In genomic region chr2:227766361-227766883, GRCh38 we compare ENCODE assay signal across 8 cellular contexts. TPM values are rescaled to one million over a fixed set of nuclear protein-coding genes. Genes with fewer than 3 reads are reported as not detected.
DNase-seq lines count a peak whose midpoint lies in the region; ATAC-seq, FAIRE-seq and TF ChIP-seq lines count a peak whose summit lies in the region.

No MANE protein-coding gene starts in this region.

- no peaks in the 10 kb centered on the region for H4K20me1 ChIP-seq in DND-41 (ENCODE audit: insufficient read depth, low read length)

- peak; percentile 85 for TF ChIP-seq CTCF in DND-41 (IDR thresholded peaks at IDR 0.05; ENCODE audit: borderline replicate concordance, extremely low read depth, low read length, poor library complexity, severe bottlenecking)
- peak; percentile 68 to 81 (median 76) for TF ChIP-seq CTCF in pancreas (IDR thresholded peaks at IDR 0.05)
- TF ChIP-seq CTCF in transverse colon (IDR thresholded peaks at IDR 0.05) = peak; percentile 83 to 93 (median 86)

- DNase-seq in DND-41 (peak; percentile 55), HS-5 (ENCODE audit: low read depth) (peak; percentile 49), RPMI7951 (ENCODE audit: low read depth) (peak; percentile 70), frontal cortex (ENCODE audit: low spot score in 2 of 2) (peak; percentile 72 to 79), pancreas (peak; percentile 68 to 86 (median 82)), transverse colon (peak; percentile 85)
- peak; percentile 32 for DNase-seq in activated T-helper 2 cell treated with anti-CD3 and anti-CD28 coated beads, Interferon-gamma antibody, Interleukin-2, Interleukin-4, amounts not matched to agents 10 μg/mL and 5 μg/mL and 100 μg/mL, durations not matched to agents 14 hours and 24 hours and 36 hours (ENCODE audit: low spot score)

- no peak overlapping the region for H2AFZ ChIP-seq in DND-41 (ENCODE audit: low read depth, low read length)

- H3K36me3 ChIP-seq in DND-41 (ENCODE audit: insufficient read depth, low read length) (no peaks in the 10 kb centered on the region), pancreas (no peaks in the 10 kb centered on the region), transverse colon (no peaks in the 10 kb centered on the region)

- H3K9me3 ChIP-seq in DND-41 (ENCODE audit: insufficient read depth, low read length, severe bottlenecking) (no peaks in the 10 kb centered on the region), pancreas (no peaks in the 10 kb centered on the region), transverse colon (no peaks in the 10 kb centered on the region)

- no peaks in the 10 kb centered on the region for H3K9me3 Mint-ChIP-seq in activated T-helper 2 cell treated with anti-CD3 and anti-CD28 coated beads, Interferon-gamma antibody, Interleukin-2, Interleukin-4, amounts not matched to agents 10 μg/mL and 5 μg/mL and 100 μg/mL, durations not matched to agents 14 hours and 24 hours and 36 hours

- no peak for FAIRE-seq in frontal cortex (lab: Jason Lieb, UNC)
- no peak for FAIRE-seq in pancreas (lab: Jason Lieb, UNC)

- no peak for TF ChIP-seq POLR2A in transverse colon (IDR thresholded peaks at IDR 0.05)

- peak; percentile 87 for ATAC-seq in DND-41 (ENCODE audit: insufficient read depth, low read depth)
- peak; percentile 99 for ATAC-seq in GM21447 (IDR thresholded peaks at IDR 0.05; ENCODE audit: unreplicated experiment)
- ATAC-seq in pancreas = peak; percentile 89 to 99 (median 98)

- H3K36me3 Mint-ChIP-seq in activated T-helper 2 cell treated with anti-CD3 and anti-CD28 coated beads, Interferon-gamma antibody, Interleukin-2, Interleukin-4, amounts not matched to agents 10 μg/mL and 5 μg/mL and 100 μg/mL, durations not matched to agents 14 hours and 24 hours and 36 hours (ENCODE audit: low read depth) = no peaks in the 10 kb centered on the region

- no peak overlapping the region for H3K4me3 Mint-ChIP-seq in activated T-helper 2 cell treated with anti-CD3 and anti-CD28 coated beads, Interferon-gamma antibody, Interleukin-2, Interleukin-4, amounts not matched to agents 10 μg/mL and 5 μg/mL and 100 μg/mL, durations not matched to agents 14 hours and 24 hours and 36 hours (ENCODE audit: low read depth)

- intact Hi-C loops in activated T-helper 2 cell treated with anti-CD3 and anti-CD28 coated beads, Interferon-gamma antibody, Interleukin-2, Interleukin-4, amounts not matched to agents 10 μg/mL and 5 μg/mL and 100 μg/mL, durations not matched to agents 14 hours and 24 hours and 36 hours (cut with micrococcal nuclease) = loop anchor here (1.0 to 10.0 kb wide), 4 partner anchors 108 to 634 kb away; partner anchors contain the start of gene AGFG1
- intact Hi-C loops in pancreas (cut with DNase I) = loop anchor here in 2 of 3 donors (5.0 to 10.0 kb wide), 2 partner anchors 109 to 362 kb away; no protein-coding TSS in a partner anchor
- intact Hi-C loops in transverse colon (cut with DNase I; ENCODE audit: low total_unique reads) = loop anchor here (5.0 to 10.0 kb wide), 3 partner anchors 109 to 362 kb away; no protein-coding TSS in a partner anchor

- H3K4me1 Mint-ChIP-seq in activated T-helper 2 cell treated with anti-CD3 and anti-CD28 coated beads, Interferon-gamma antibody, Interleukin-2, Interleukin-4, amounts not matched to agents 10 μg/mL and 5 μg/mL and 100 μg/mL, durations not matched to agents 14 hours and 24 hours and 36 hours (ENCODE audit: low read depth) = no peaks in the 10 kb centered on the region

- TF ChIP-seq EP300 in transverse colon (IDR thresholded peaks at IDR 0.05; ENCODE audit: low read depth) = no peak

- no peak overlapping the region for H3K9ac ChIP-seq in DND-41 (ENCODE audit: low read depth, low read length)

- H3K4me1 ChIP-seq in DND-41 (ENCODE audit: insufficient read depth, low read length) (no peaks in the 10 kb centered on the region), pancreas (no peaks in the 10 kb centered on the region), transverse colon (peaks cover 5 to 16% (median 14%) of the 10 kb centered on the region in 4 donors)

- H3K27ac ChIP-seq in DND-41 (ENCODE audit: low read length) (no peak overlapping the region), pancreas (peak overlapping the region in 2 of 4 donors; percentile 4 to 51), transverse colon (peak overlapping the region in 2 of 4 donors; percentile 22 to 33)

- no peaks in the 10 kb centered on the region for H3K79me2 ChIP-seq in DND-41 (ENCODE audit: insufficient read depth, low read length)

- in situ Hi-C loops in transverse colon (cut with MboI; ENCODE audit: low pct_ligation_motif_present in 1 of 4, low pct_unique_long_range_greater_than_20kb in 1 of 4, low sequenced_read_pairs in 3 of 4) = loop anchor here (10.0 to 25.0 kb wide), 7 partner anchors 98 to 629 kb away; partner anchors contain the start of gene SCYGR5 (in 2 of the 4)

- H3K27me3 ChIP-seq in DND-41 (ENCODE audit: insufficient read depth, low read length, poor library complexity) (no peaks in the 10 kb centered on the region), pancreas (no peaks in the 10 kb centered on the region), transverse colon (no peaks in the 10 kb centered on the region)

- no peak overlapping the region for H3K4me2 ChIP-seq in DND-41 (ENCODE audit: insufficient read depth, low read length)

- H3K4me3 ChIP-seq in DND-41 (ENCODE audit: low read depth in 1 of 2, low read length in 2 of 2) (no peak overlapping the region), pancreas (no peak overlapping the region), transverse colon (no peak overlapping the region)

- H3K27me3 Mint-ChIP-seq in activated T-helper 2 cell treated with anti-CD3 and anti-CD28 coated beads, Interferon-gamma antibody, Interleukin-2, Interleukin-4, amounts not matched to agents 10 μg/mL and 5 μg/mL and 100 μg/mL, durations not matched to agents 14 hours and 24 hours and 36 hours (ENCODE audit: low read depth) = no peaks in the 10 kb centered on the region

- WGBS in pancreas, 2 donors = 12 to 16% methylated on average over 12 of the region's 12 CpGs
- 19 to 21% methylated on average over 7 to 12 of the region's 12 CpGs for WGBS in transverse colon (ENCODE audit: low coverage in 1 of 2), 2 donors

- H3K27ac Mint-ChIP-seq in activated T-helper 2 cell treated with anti-CD3 and anti-CD28 coated beads, Interferon-gamma antibody, Interleukin-2, Interleukin-4, amounts not matched to agents 10 μg/mL and 5 μg/mL and 100 μg/mL, durations not matched to agents 14 hours and 24 hours and 36 hours = no peak overlapping the region

RNA-seq across cellular contexts. Expression of gene SCYGR8, which starts 20.7 kb away (rescaled TPM):
- not detected in 2 replicates for total RNA-seq in RPMI7951 (2014; rRNA removed; shearing (Covaris generic))
- total RNA-seq in activated T-helper 2 cell treated with anti-CD3 and anti-CD28 coated beads, Interferon-gamma antibody, Interleukin-2, Interleukin-4, amounts not matched to agents 10 μg/mL and 5 μg/mL and 100 μg/mL, durations not matched to agents 14 hours and 24 hours and 36 hours = not detected in 2 replicates
- not detected for total RNA-seq in frontal cortex
- total RNA-seq in pancreas = not detected
- not detected for polyA plus RNA-seq in pancreas
- not detected for total RNA-seq in transverse colon

RNA-seq across cellular contexts. Expression of gene SCYGR7, which starts 38.3 kb away (rescaled TPM):
- not detected in 2 replicates for total RNA-seq in RPMI7951 (2014; rRNA removed; shearing (Covaris generic))
- total RNA-seq in activated T-helper 2 cell treated with anti-CD3 and anti-CD28 coated beads, Interferon-gamma antibody, Interleukin-2, Interleukin-4, amounts not matched to agents 10 μg/mL and 5 μg/mL and 100 μg/mL, durations not matched to agents 14 hours and 24 hours and 36 hours = not detected in 2 replicates
- not detected for total RNA-seq in frontal cortex
- total RNA-seq in pancreas = not detected
- polyA plus RNA-seq in pancreas = not detected
- total RNA-seq in transverse colon = not detected

RNA-seq across cellular contexts. Expression of gene SCYGR6, which starts 41.9 kb away (rescaled TPM):
- total RNA-seq in RPMI7951 (2014; rRNA removed; shearing (Covaris generic)) = not detected in 2 replicates
- total RNA-seq in activated T-helper 2 cell treated with anti-CD3 and anti-CD28 coated beads, Interferon-gamma antibody, Interleukin-2, Interleukin-4, amounts not matched to agents 10 μg/mL and 5 μg/mL and 100 μg/mL, durations not matched to agents 14 hours and 24 hours and 36 hours = not detected in 2 replicates
- not detected for total RNA-seq in frontal cortex
- total RNA-seq in pancreas = not detected
- polyA plus RNA-seq in pancreas = not detected
- not detected for total RNA-seq in transverse colon

RNA-seq across cellular contexts. Expression of gene CCL20, which starts 47.2 kb away (rescaled TPM):
- 2.2 and 3.8 TPM in 2 replicates for total RNA-seq in RPMI7951 (2014; rRNA removed; shearing (Covaris generic))
- 1.4 and 2.0 TPM in 2 replicates for total RNA-seq in activated T-helper 2 cell treated with anti-CD3 and anti-CD28 coated beads, Interferon-gamma antibody, Interleukin-2, Interleukin-4, amounts not matched to agents 10 μg/mL and 5 μg/mL and 100 μg/mL, durations not matched to agents 14 hours and 24 hours and 36 hours
- total RNA-seq in frontal cortex = not detected
- 1 to 10 TPM in 2 of 6 donors, under 1 TPM in 3, not detected in 1; 0.23 to 8.5 (median 0.67) TPM for total RNA-seq in pancreas
- 1 to 10 TPM in 1 of 2 donors, under 1 TPM in 1; 0.75 to 8.8 TPM for polyA plus RNA-seq in pancreas
- 10 to 100 TPM in 1 of 4 donors, 1 to 10 TPM in 2, not detected in 1; 4.5 to 70.7 (median 9.3) TPM for total RNA-seq in transverse colon

RNA-seq across cellular contexts. Expression of gene SLC19A3, which starts 48.6 kb away (rescaled TPM):
- not detected in 2 replicates for total RNA-seq in RPMI7951 (2014; rRNA removed; shearing (Covaris generic))
- total RNA-seq in activated T-helper 2 cell treated with anti-CD3 and anti-CD28 coated beads, Interferon-gamma antibody, Interleukin-2, Interleukin-4, amounts not matched to agents 10 μg/mL and 5 μg/mL and 100 μg/mL, durations not matched to agents 14 hours and 24 hours and 36 hours = not detected in 2 replicates
- total RNA-seq in frontal cortex = 2.0 TPM
- 1 to 10 TPM; 1.0 to 4.6 (median 3.0) TPM for total RNA-seq in pancreas
- polyA plus RNA-seq in pancreas = 1 to 10 TPM; 2.3 to 7.1 TPM
- total RNA-seq in transverse colon = 10 to 100 TPM in 1 of 4 donors, 1 to 10 TPM in 3; 4.2 to 24.9 (median 7.3) TPM

Comparison
In these comparisons a context has a peak if more than half of its experiments do, and no peak if none do; other contexts are left out.
1. DNase-seq: peak in every context shown above with its lines; median percentile 85 in transverse colon; 82 in pancreas; 76 in frontal cortex; 70 in RPMI7951; 55 in DND-41; 49 in HS-5; 32 in activated T-helper 2 cell treated with anti-CD3 and anti-CD28 coated beads, Interferon-gamma antibody, Interleukin-2, Interleukin-4, amounts not matched to agents 10 μg/mL and 5 μg/mL and 100 μg/mL, durations not matched to agents 14 hours and 24 hours and 36 hours.